ENCODE assay signal across 1 cellular context in genomic region chr19:44664976-44665375, GRCh38.
TF ChIP-seq lines count a peak whose summit lies in the region.

No MANE protein-coding gene starts in this region.

TF ChIP-seq in endothelial cell of umbilical vein, 7 proteins besides CTCF, POLR2A, EP300 and RAD21:
- TF ChIP-seq EZH2 (IDR thresholded peaks at IDR 0.05; ENCODE audit: borderline replicate concordance, low read depth, low read length, severe bottlenecking) (no peak), MAX (IDR thresholded peaks at IDR 0.05; ENCODE audit: insufficient read depth, insufficient read length) (no peak), JUN (IDR thresholded peaks at IDR 0.05; ENCODE audit: borderline replicate concordance, insufficient read depth, insufficient read length, low read depth) (no peak), GATA2 (IDR thresholded peaks at IDR 0.05; ENCODE audit: insufficient read depth, insufficient read length, low read depth, low read length) (no peak), FOS (IDR thresholded peaks at IDR 0.05; ENCODE audit: borderline replicate concordance, insufficient read depth, low read length) (no peak), MYC (IDR thresholded peaks at IDR 0.05; ENCODE audit: low read depth, low read length) (no peak), POLR2AphosphoS5 (IDR thresholded peaks at IDR 0.05; ENCODE audit: insufficient read depth, low read depth, low read length) (no peak)
